ENCODE assay signal across 1 cellular context in genomic region chr6:43702522-43703440, GRCh38.
TF ChIP-seq lines count a peak whose summit lies in the region.

No MANE protein-coding gene starts in this region.

TF ChIP-seq in HEK293, 187 proteins besides CTCF, POLR2A, EP300 and RAD21 (continued from another document and continues in another):
- TF ChIP-seq ZNF280C (tag by site-specific recombination; IDR thresholded peaks at IDR 0.05) (no peak), SP3 (tag by site-specific recombination; IDR thresholded peaks at IDR 0.05) (peak; percentile 90), ZNF747 (tag by site-specific recombination; IDR thresholded peaks at IDR 0.05) (no peak), ZNF514 (tag by site-specific recombination; IDR thresholded peaks at IDR 0.05) (no peak), ZNF501 (tag by site-specific recombination; IDR thresholded peaks at IDR 0.05) (peak; percentile 95), ZNF530 (tag by site-specific recombination; IDR thresholded peaks at IDR 0.05; ENCODE audit: low read depth) (no peak), FEZF1 (tag by site-specific recombination; IDR thresholded peaks at IDR 0.05) (peak; percentile 34; the same call in 1 of the 2 replicates), ZNF560 (tag by site-specific recombination; IDR thresholded peaks at IDR 0.05; ENCODE audit: borderline replicate concordance) (no peak), WT1 (tag by site-specific recombination; IDR thresholded peaks at IDR 0.05) (peak; percentile 95), ZNF175 (tag by site-specific recombination; IDR thresholded peaks at IDR 0.05) (no peak), ZNF664 (tag by site-specific recombination; IDR thresholded peaks at IDR 0.05) (no peak), ZNF10 (tag by site-specific recombination; IDR thresholded peaks at IDR 0.05) (peak; percentile 82), GLIS1 (tag by site-specific recombination; IDR thresholded peaks at IDR 0.05) (peak; percentile 97), ZBTB7A (tag by site-specific recombination; IDR thresholded peaks at IDR 0.05; ENCODE audit: low read depth) (no peak), OSR2 (tag by site-specific recombination; IDR thresholded peaks at IDR 0.05) (peak; percentile 22; the same call in 1 of the 2 replicates), ZNF704 (tag by site-specific recombination; IDR thresholded peaks at IDR 0.05) (no peak), ZBTB44 (tag by site-specific recombination; IDR thresholded peaks at IDR 0.05) (0 out of 2 replicates have a peak, but pooled peaks have one; percentile 16), ZFP41 (tag by site-specific recombination; IDR thresholded peaks at IDR 0.05; ENCODE audit: borderline replicate concordance) (no peak), ZBTB10 (tag by site-specific recombination; IDR thresholded peaks at IDR 0.05) (peak; percentile 84), ZNF394 (tag by site-specific recombination; IDR thresholded peaks at IDR 0.05; ENCODE audit: borderline replicate concordance) (peak; percentile 57; the same call in 1 of the 2 replicates), ZNF121 (tag by site-specific recombination; IDR thresholded peaks at IDR 0.05) (0 out of 2 replicates have a peak, but pooled peaks have one; percentile 7), ZSCAN30 (tag by site-specific recombination; IDR thresholded peaks at IDR 0.05) (peak; percentile 71), KLF8 (tag by site-specific recombination; IDR thresholded peaks at IDR 0.05) (peak; percentile 89), KLF10 (tag by site-specific recombination; IDR thresholded peaks at IDR 0.05) (no peak), ZFHX2 (tag by site-specific recombination; conservative IDR thresholded peaks at IDR 0.05) (peak; percentile 73), ZNF600 (tag by site-specific recombination; IDR thresholded peaks at IDR 0.05) (peak; percentile 90), ZNF146 (tag by site-specific recombination; IDR thresholded peaks at IDR 0.05) (0 out of 2 replicates have a peak, but pooled peaks have one; percentile 13), ZNF211 (tag by site-specific recombination; IDR thresholded peaks at IDR 0.05; ENCODE audit: low read depth) (0 out of 2 replicates have a peak, but pooled peaks have one; percentile 56), ZNF571 (tag by site-specific recombination; IDR thresholded peaks at IDR 0.05) (no peak), ZNF658 (tag by site-specific recombination; IDR thresholded peaks at IDR 0.05) (no peak; the same call in 1 of the 2 replicates), SCRT2 (tag by site-specific recombination; IDR thresholded peaks at IDR 0.05) (peak; percentile 95), ZNF292 (tag by site-specific recombination; IDR thresholded peaks at IDR 0.05; ENCODE audit: borderline replicate concordance, low read depth) (no peak), GLIS2 (tag by site-specific recombination; IDR thresholded peaks at IDR 0.05) (peak; percentile 93), ZNF660 (tag by site-specific recombination; IDR thresholded peaks at IDR 0.05) (peak; percentile 57; the same call in 1 of the 2 replicates), ZNF768 (tag by site-specific recombination; IDR thresholded peaks at IDR 0.05) (no peak; the same call in 1 of the 2 replicates), ZNF707 (tag by site-specific recombination; IDR thresholded peaks at IDR 0.05) (no peak), ZIC2 (tag by site-specific recombination; IDR thresholded peaks at IDR 0.05) (peak; percentile 97), ZNF777 (tag by site-specific recombination; IDR thresholded peaks at IDR 0.05; ENCODE audit: borderline replicate concordance) (no peak), ZBTB17 (tag by site-specific recombination; IDR thresholded peaks at IDR 0.05) (peak; percentile 87), ZNF645 (tag by site-specific recombination; IDR thresholded peaks at IDR 0.05) (no peak), ZNF558 (tag by site-specific recombination; IDR thresholded peaks at IDR 0.05) (peak; percentile 99), ZNF341 (tag by site-specific recombination; IDR thresholded peaks at IDR 0.05; ENCODE audit: low read depth) (peak; percentile 71), SETDB1 (IDR thresholded peaks at IDR 0.05; ENCODE audit: insufficient read length, low read length) (no peak), ZNF843 (tag by site-specific recombination; IDR thresholded peaks at IDR 0.05) (peak; percentile 50), ZNF555 (tag by site-specific recombination; conservative IDR thresholded peaks at IDR 0.05) (no peak), ZBTB11 (tag by site-specific recombination; conservative IDR thresholded peaks at IDR 0.05; ENCODE audit: low read depth) (no peak), INSM2 (tag by site-specific recombination; IDR thresholded peaks at IDR 0.05) (peak; percentile 57; the same call in 1 of the 2 replicates), ZFP3 (tag by site-specific recombination; IDR thresholded peaks at IDR 0.05; ENCODE audit: low read depth) (no peak), ZNF488 (tag by site-specific recombination; IDR thresholded peaks at IDR 0.05) (0 out of 2 replicates have a peak, but pooled peaks have one; percentile 37), ZNF639 (tag by site-specific recombination; IDR thresholded peaks at IDR 0.05) (peak; percentile 92), ZNF2 (tag by site-specific recombination; IDR thresholded peaks at IDR 0.05) (peak; percentile 86), YY2 (tag by site-specific recombination; IDR thresholded peaks at IDR 0.05) (peak; percentile 45; the same call in 1 of the 2 replicates), ZNF174 (tag by site-specific recombination; IDR thresholded peaks at IDR 0.05) (no peak), ZNF610 (tag by site-specific recombination; IDR thresholded peaks at IDR 0.05; ENCODE audit: borderline replicate concordance) (no peak), OVOL3 (tag by site-specific recombination; IDR thresholded peaks at IDR 0.05) (0 out of 2 replicates have a peak, but pooled peaks have one; percentile 29)
